17 cellular contexts compared by ENCODE assay signal in the genomic region with DNA sequence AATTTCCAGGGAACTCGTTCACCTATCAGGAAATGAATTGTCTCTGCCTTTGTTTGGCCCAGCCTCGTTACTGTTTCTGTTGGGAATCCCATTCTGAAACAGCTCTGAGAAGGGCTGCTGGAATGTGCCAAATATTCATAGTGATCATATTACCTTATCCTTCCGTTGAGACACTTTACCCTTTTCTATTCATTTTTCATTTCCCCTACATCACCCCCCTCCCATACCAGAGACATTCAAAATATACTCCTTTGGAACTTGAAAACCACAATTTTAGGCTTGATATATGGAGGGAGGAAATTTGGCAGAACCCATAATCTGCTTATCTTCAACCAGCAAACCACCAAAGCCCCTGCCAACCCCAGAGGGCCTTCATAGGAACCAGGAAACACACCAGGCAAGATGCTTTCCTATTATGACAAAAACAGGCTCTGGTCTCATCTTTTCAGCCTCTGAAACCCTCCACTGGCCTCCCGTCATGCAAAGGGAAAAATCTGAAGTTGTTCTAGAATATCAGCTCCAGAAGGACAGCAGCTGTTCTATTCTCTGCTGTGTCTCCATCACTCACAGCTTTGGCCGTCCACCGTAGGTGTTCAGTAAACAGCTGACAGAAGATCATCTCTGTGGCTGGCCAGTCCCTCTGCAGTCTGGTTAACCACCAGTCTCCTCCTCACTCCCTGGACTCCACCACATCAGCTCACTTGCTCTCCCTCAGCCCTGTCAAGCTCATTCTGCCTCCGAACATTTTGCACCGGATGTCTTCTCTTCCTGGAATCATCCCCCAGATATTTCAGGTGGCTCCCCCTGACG.
DNase-seq lines count a peak whose midpoint lies in the region; ATAC-seq and TF ChIP-seq lines count a peak whose summit lies in the region.
"Had no signal": no experiment of that assay in that cellular context is flagged by ENCODE, and none has a peak within 500 bp of the region (broad histone marks: within the 10 kb centered on the region; RNA-seq: fewer than 3 reads in every experiment).

No MANE protein-coding gene starts in this region.

- no peak overlapping the region for H3K27ac ChIP-seq in RWPE2 (ENCODE audit: poor library complexity, severe bottlenecking)
- H3K27ac ChIP-seq: pancreas had no signal

- H3K4me3 ChIP-seq in RWPE2 (ENCODE audit: severe bottlenecking) (no peak overlapping the region), fibroblast of the aortic adventitia (ENCODE audit: low read depth, low read length) (no peak overlapping the region)
- H3K4me3 ChIP-seq: mucosa of descending colon, pancreas had no signal

- TF ChIP-seq CTCF in RWPE2 (IDR thresholded peaks at IDR 0.05; ENCODE audit: poor library complexity, severe bottlenecking): no peak
- TF ChIP-seq CTCF in fibroblast of the aortic adventitia (IDR thresholded peaks at IDR 0.05; ENCODE audit: insufficient read depth, low read length): no peak

- peaks cover 2% of the 10 kb centered on the region for H3K9me3 ChIP-seq in RWPE2 (ENCODE audit: severe bottlenecking)
- H3K9me3 ChIP-seq: mucosa of descending colon, pancreas had no signal

- H3K27me3 ChIP-seq in RWPE2 (ENCODE audit: insufficient read depth, poor library complexity, severe bottlenecking): peaks cover 3% of the 10 kb centered on the region
- H3K27me3 ChIP-seq: pancreas had no signal

- DNase-seq in A172 (ENCODE audit: low spot score): peak; percentile 18
- DNase-seq in GDM1 (lab: John Stamatoyannopoulos, UW): peak; percentile 29
- no peak for DNase-seq in RWPE2 (ENCODE audit: low spot score)
- peak; percentile 36 for DNase-seq in fibroblast of the aortic adventitia (ENCODE audit: low read depth)
- DNase-seq in activated CD8-positive, alpha-beta memory T cell treated with anti-CD3 and anti-CD28 coated beads, Interleukin-2, amount 50 U/mL, for 48 hours: no peak
- DNase-seq in SIG-M5 treated with dmso at 0.1 percent for 504 hours (lab: John Stamatoyannopoulos, UW; ENCODE audit: unreplicated experiment): no peak
- DNase-seq in NCI-H1105 (lab: John Stamatoyannopoulos, UW): no peak
- no peak for DNase-seq in epidermal melanocyte (ENCODE audit: insufficient read length, low spot score)
- DNase-seq: activated CD4-positive, alpha-beta memory T cell treated with anti-CD3 and anti-CD28 coated beads, Interleukin-2, amount 10 ng/mL, durations not matched to agents 7 days and 5 days; activated T-cell treated with anti-CD3 and anti-CD28 coated beads, Interleukin-2, amount 50 U/mL, for 48 hours; endodermal cell; left colon; mucosa of descending colon; MV-4-11; NCI-H2081 treated with DMSO at 0.1 percent for 48 hours; NCI-H524; pancreas had no signal

- ATAC-seq in RWPE2 (ENCODE audit: low read depth): peak; percentile 66
- ATAC-seq: left colon, mucosa of descending colon, pancreas had no signal

- no peaks in the 10 kb centered on the region for H3K4me1 ChIP-seq in RWPE2 (ENCODE audit: insufficient read depth, poor library complexity, severe bottlenecking)
- H3K4me1 ChIP-seq: pancreas had no signal

- no peaks in the 10 kb centered on the region for H3K36me3 ChIP-seq in RWPE2 (ENCODE audit: low read depth)
- H3K36me3 ChIP-seq: pancreas had no signal

Comparison
In these comparisons a context has a peak if more than half of its experiments do, and no peak if none do; other contexts are left out.
1. DNase-seq: peak in A172 (single experiment), GDM1 (single experiment) and fibroblast of the aortic adventitia (single experiment); none in RWPE2 (single experiment), activated CD8-positive, alpha-beta memory T cell treated with anti-CD3 and anti-CD28 coated beads, Interleukin-2, amount 50 U/mL, for 48 hours (single experiment), SIG-M5 treated with dmso at 0.1 percent for 504 hours (single experiment), NCI-H1105 (single experiment) and epidermal melanocyte (single experiment).